Comparison of ENCODE assay signal across 11 cellular contexts in genomic region chr16:31338166-31338685, GRCh38. TPM values are rescaled to one million over a fixed set of nuclear protein-coding genes. Genes with fewer than 3 reads are reported as not detected.
"Had no signal": no experiment of that assay in that cellular context is flagged by ENCODE, and none has a peak within 500 bp of the region (broad histone marks: within the 10 kb centered on the region; RNA-seq: fewer than 3 reads in every experiment).

No MANE protein-coding gene starts in this region.

RNA-seq across cellular contexts. Expression of gene ITGAX, which starts 16.8 kb away (rescaled TPM):
- total RNA-seq: LHCN-M2, NCI-H460, RPMI7951, SJCRH30 had no signal

RNA-seq across cellular contexts. Expression of gene ITGAD, which starts 54.9 kb away (rescaled TPM):
- total RNA-seq: activated CD4-positive, alpha-beta memory T cell treated with anti-CD3 and anti-CD28 coated beads, Interleukin-2, amount 10 ng/mL, durations not matched to agents 7 days and 5 days; activated CD4-positive, alpha-beta T cell treated with anti-CD3 and anti-CD28 coated beads for 36 hours; activated CD8-positive, alpha-beta memory T cell treated with anti-CD3 and anti-CD28 coated beads for 36 hours; astrocyte; body of pancreas; cardiac septum; LHCN-M2; NCI-H460; RPMI7951; SJCRH30; WTC11 had no signal
